18 cellular contexts compared by ENCODE assay signal in genomic region chr7:101978683-101979082, GRCh38.
"Had no signal": no experiment of that assay in that cellular context is flagged by ENCODE, and none has a peak within 500 bp of the region (broad histone marks: within the 10 kb centered on the region; RNA-seq: fewer than 3 reads in every experiment).

No MANE protein-coding gene starts in this region.

- H3K27me3 Mint-ChIP-seq: dendritic cell treated with granulocyte-macrophage colony-stimulating factor and Interleukin-4, amounts not matched to agents 40 ng/mL and 50 ng/mL, for 4 days; naive thymus-derived CD8-positive, alpha-beta T cell; type B pancreatic cell had no signal

- H3K27ac ChIP-seq: brain microvascular endothelial cell, prostate gland, right lobe of liver had no signal

- H3K36me3 ChIP-seq: brain microvascular endothelial cell, prostate gland, right lobe of liver had no signal

- DNase-seq: activated CD4-positive, alpha-beta T cell treated with anti-CD3 and anti-CD28 coated beads, Interleukin-2, amount 50 U/mL, for 4 hours; activated effector memory CD4-positive, alpha-beta T cell treated with anti-CD3 and anti-CD28 coated beads, Interleukin-2, amount 50 U/mL, for 16 hours; activated T-cell treated with anti-CD3 and anti-CD28 coated beads, Interleukin-2, amount 50 U/mL, for 1 hour; amygdala; brain microvascular endothelial cell; cerebellar nuclear complex; left cardiac atrium; mucosa of descending colon; naive thymus-derived CD8-positive, alpha-beta T cell; nucleus accumbens; right lobe of liver; stimulated activated CD4-positive, alpha-beta T cell treated with anti-CD3 and anti-CD28 coated beads, Interleukin-2, amount 100 ng/mL, for 24 hours; stimulated activated naive CD4-positive, alpha-beta T cell; substantia nigra had no signal

- H3K27me3 ChIP-seq: brain microvascular endothelial cell, right lobe of liver had no signal

- H3K4me1 ChIP-seq: prostate gland had no signal

- H3K27ac Mint-ChIP-seq: activated naive CD4-positive, alpha-beta T cell treated with anti-CD3 and anti-CD28 coated beads, Interleukin-2, amount 50 U/mL, for 72 hours; dendritic cell treated with granulocyte-macrophage colony-stimulating factor and Interleukin-4, amounts not matched to agents 40 ng/mL and 50 ng/mL, for 4 days; type B pancreatic cell had no signal

- H3K4me3 ChIP-seq: mucosa of descending colon, prostate gland, right lobe of liver had no signal

- H3K9me3 ChIP-seq: mucosa of descending colon, prostate gland, right lobe of liver had no signal

- H3K4me3 Mint-ChIP-seq: dendritic cell treated with granulocyte-macrophage colony-stimulating factor and Interleukin-4, amounts not matched to agents 40 ng/mL and 50 ng/mL, for 4 days; type B pancreatic cell had no signal

- H3K9me3 Mint-ChIP-seq: activated naive CD4-positive, alpha-beta T cell treated with anti-CD3 and anti-CD28 coated beads, Interleukin-2, amount 50 U/mL, for 72 hours; dendritic cell treated with granulocyte-macrophage colony-stimulating factor and Interleukin-4, amounts not matched to agents 40 ng/mL and 50 ng/mL, for 4 days; naive thymus-derived CD8-positive, alpha-beta T cell; type B pancreatic cell had no signal
